ENCODE assay signal across 17 cellular contexts in the genomic region with DNA sequence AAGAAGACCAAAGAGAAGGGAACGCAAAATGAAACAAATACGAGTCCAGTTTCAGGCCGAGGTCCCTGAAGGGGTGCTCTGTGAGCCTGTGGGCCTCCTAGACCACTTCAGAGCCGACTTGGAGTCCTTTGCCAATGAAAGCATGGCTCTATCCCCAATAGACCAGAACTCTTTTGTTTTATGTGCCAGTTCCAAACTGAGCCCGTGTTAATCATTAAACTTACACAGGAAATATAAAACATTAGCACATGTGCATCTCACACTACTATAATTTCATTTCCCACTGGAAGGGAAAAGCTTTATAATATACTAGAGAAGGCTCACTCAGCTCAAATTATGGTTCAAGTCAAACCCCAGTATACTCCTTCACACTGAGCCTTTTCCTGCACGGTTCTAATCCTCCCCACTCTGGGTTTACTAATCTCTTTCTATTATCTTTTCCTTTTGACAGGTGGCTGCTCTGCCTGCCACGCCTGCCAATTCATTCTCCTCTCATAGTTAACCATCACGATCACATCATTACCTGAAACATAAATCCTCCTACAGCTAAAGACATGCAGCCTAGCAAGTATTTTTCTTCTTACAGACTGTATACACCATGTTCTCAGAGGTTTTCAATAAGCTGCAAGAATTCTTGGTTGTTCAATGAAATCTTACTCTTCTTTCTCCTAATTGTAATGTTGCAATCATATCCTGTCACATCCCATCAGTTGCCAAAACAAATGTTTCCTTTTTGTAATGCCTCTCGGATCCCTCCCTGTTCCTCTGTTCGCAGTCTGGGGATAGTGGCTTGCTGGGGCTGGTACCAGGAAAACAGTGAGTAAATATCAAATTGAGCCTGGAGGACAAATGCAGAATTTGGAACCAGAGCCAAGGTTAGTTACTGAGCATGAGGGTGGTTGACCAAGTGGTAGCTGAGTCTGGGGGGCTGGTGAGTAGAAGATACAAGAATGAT. TPM values are rescaled to one million over a fixed set of nuclear protein-coding genes. Genes with fewer than 3 reads are reported as not detected.
DNase-seq lines count a peak whose midpoint lies in the region; ATAC-seq and TF ChIP-seq lines count a peak whose summit lies in the region.
"Had no signal": no experiment of that assay in that cellular context is flagged by ENCODE, and none has a peak within 500 bp of the region (broad histone marks: within the 10 kb centered on the region; RNA-seq: fewer than 3 reads in every experiment).

No MANE protein-coding gene starts in this region.

- no peak for TF ChIP-seq CTCF in fibroblast of mammary gland (conservative IDR thresholded peaks at IDR 0.05; ENCODE audit: control insufficient read depth, insufficient read depth, low read depth, low read length)

- H3K9ac ChIP-seq in skeletal muscle satellite cell (ENCODE audit: low read depth, low read length) = no peak overlapping the region
- H3K9ac ChIP-seq: neural progenitor cell had no signal

- DNase-seq in Right ventricle myocardium inferior (ENCODE audit: missing footprints) (no peak), cardiac septum (ENCODE audit: low spot score) (no peak), NCI-H748 (lab: John Stamatoyannopoulos, UW; ENCODE audit: unreplicated experiment) (peak; percentile 72), fibroblast of mammary gland (ENCODE audit: low read depth) (peak; percentile 45), DMS114 treated with DMSO at 0.1 percent for 48 hours (lab: John Stamatoyannopoulos, UW; ENCODE audit: unreplicated experiment) (no peak), NCI-H1930 (lab: John Stamatoyannopoulos, UW) (no peak)
- DNase-seq: activated CD4-positive, alpha-beta memory T cell treated with anti-CD3 and anti-CD28 coated beads for 36 hours; amygdala; dermis blood vessel endothelial cell; MV-4-11; NCI-H510A; small intestine; stomach had no signal

- H3K4me1 ChIP-seq in skeletal muscle satellite cell (ENCODE audit: control insufficient read depth, insufficient read depth, low read length) = peaks cover 14% of the 10 kb centered on the region

- intact Hi-C loops in Right ventricle myocardium inferior (cut with DNase I) (no loop called here), cardiac septum (cut with DNase I) (no loop called here)

- peak overlapping the region; percentile 58 for H3K4me2 ChIP-seq in skeletal muscle satellite cell (ENCODE audit: low read length)
- H3K4me2 ChIP-seq: GM23338, neural progenitor cell had no signal

- no peaks in the 10 kb centered on the region for H3K36me3 ChIP-seq in skeletal muscle satellite cell (ENCODE audit: insufficient read depth, low read length)
- H3K36me3 ChIP-seq: neural progenitor cell, stomach had no signal

- no peaks in the 10 kb centered on the region for H3K9me3 ChIP-seq in skeletal muscle satellite cell (replicated peaks; ENCODE audit: low read length)
- H3K9me3 ChIP-seq: stomach had no signal

- ATAC-seq in Right ventricle myocardium inferior (peak; percentile 54), HG03442 (IDR thresholded peaks at IDR 0.05; ENCODE audit: unreplicated experiment) (no peak)
- ATAC-seq: GM23338 had no signal

- peaks cover 48% of the 10 kb centered on the region for H3K27me3 ChIP-seq in skeletal muscle satellite cell (ENCODE audit: control insufficient read depth, insufficient read depth, low read length)
- H3K27me3 ChIP-seq: neural progenitor cell, stomach had no signal

- H3K4me3 ChIP-seq in fibroblast of mammary gland (ENCODE audit: control insufficient read depth, low read depth, low read length) = no peak overlapping the region
- no peak overlapping the region for H3K4me3 ChIP-seq in skeletal muscle satellite cell (ENCODE audit: low read length)
- H3K4me3 ChIP-seq: GM23338, neural progenitor cell, stomach had no signal

RNA-seq across cellular contexts. Expression of gene WASF3, which starts 18.8 kb away (rescaled TPM):
- total RNA-seq in Right ventricle myocardium inferior (9.9 TPM), cardiac septum (7.4 TPM)
- 12.2 and 14.0 TPM in 2 replicates for total RNA-seq in skeletal muscle satellite cell (2012; rRNA removed)

Comparison
In these comparisons a context has a peak if more than half of its experiments do, and no peak if none do; other contexts are left out.
1. DNase-seq: peak in NCI-H748 (single experiment) and fibroblast of mammary gland (single experiment); none in Right ventricle myocardium inferior (single experiment), cardiac septum (single experiment), DMS114 treated with DMSO at 0.1 percent for 48 hours (single experiment) and NCI-H1930 (0 of 2).